In the genomic region with DNA sequence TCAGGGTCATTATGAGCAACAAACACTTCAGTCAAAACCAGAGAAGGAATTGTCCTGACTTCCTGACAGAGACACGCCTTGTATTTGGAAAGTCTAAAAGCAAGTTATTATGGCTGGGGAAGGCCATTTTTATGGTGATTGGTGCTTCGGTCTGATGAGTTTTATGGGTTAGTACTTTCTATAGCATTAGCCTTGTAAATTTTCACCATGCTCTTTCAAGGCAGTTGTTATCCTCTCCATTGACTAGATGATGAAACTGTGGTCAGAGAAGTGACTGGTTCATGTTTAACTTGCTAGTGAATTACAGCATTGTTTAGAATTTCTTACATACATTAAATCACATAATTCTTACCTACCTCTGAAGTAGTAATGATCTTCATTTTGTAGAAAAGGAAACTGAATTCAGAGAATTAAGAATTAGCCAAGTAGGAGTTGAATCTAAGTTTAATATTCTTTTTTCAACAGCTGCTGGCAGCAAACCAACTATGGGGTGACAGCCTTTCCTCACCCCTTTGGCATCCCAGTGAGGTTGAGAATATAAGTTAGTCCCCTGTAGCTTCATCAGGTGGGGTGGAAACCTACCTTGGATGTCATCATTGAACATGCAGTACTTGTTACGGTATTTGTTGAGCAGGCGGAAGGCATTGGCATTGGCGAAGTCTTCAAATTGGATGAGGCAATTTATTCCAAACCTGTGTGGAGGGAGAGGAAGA, we compare ENCODE assay signal across 30 cellular contexts.
DNase-seq lines count a peak whose midpoint lies in the region; ATAC-seq, FAIRE-seq and TF ChIP-seq lines count a peak whose summit lies in the region.
"Had no signal": no experiment of that assay in that cellular context is flagged by ENCODE, and none has a peak within 500 bp of the region (broad histone marks: within the 10 kb centered on the region; RNA-seq: fewer than 3 reads in every experiment).

No MANE protein-coding gene starts in this region.

- dilution Hi-C loops in keratinocyte (cut with MboI; ENCODE audit: extremely low pct_ligation_motif_present, low sequenced_read_pairs), result no loop called here

- POLR2A ChIA-PET in A549 (lab: Yijun Ruan, JAX), result no interaction called here
- POLR2A ChIA-PET in HEK293 (lab: Yijun Ruan, JAX), result interaction anchor here (0.7 kb wide), 1 partner anchor 60 kb away, joined by 3 read pairs; no protein-coding TSS in a partner anchor
- POLR2A ChIA-PET in Panc1 (lab: Charles Lee), result no interaction called here
- POLR2A ChIA-PET in T-cell (lab: Charles Lee), result no interaction called here

- no peaks in the 10 kb centered on the region for H3K27me3 Mint-ChIP-seq in T-cell
- H3K27me3 Mint-ChIP-seq: activated naive CD4-positive, alpha-beta T cell treated with anti-CD3 and anti-CD28 coated beads, Interleukin-2, amount 50 U/mL, for 24 hours had no signal

- CTCF ChIA-PET in A549 (lab: Yijun Ruan, JAX) (interaction anchor here (1.3 to 1.7 kb wide), 5 partner anchors 8 to 143 kb away, joined by 3 to 9 read pairs (median 4); no protein-coding TSS in a partner anchor), HEK293 (lab: Yijun Ruan, JAX) (interaction anchor here (1.0 to 1.2 kb wide), 2 partner anchors 42 to 143 kb away, joined by 3 read pairs; no protein-coding TSS in a partner anchor), Panc1 (lab: Charles Lee) (no interaction called here), T-cell (lab: Charles Lee) (no interaction called here)

- no peaks in the 10 kb centered on the region for H3K4me1 Mint-ChIP-seq in T-cell
- H3K4me1 Mint-ChIP-seq: CD4-positive, CD25-positive, alpha-beta regulatory T cell had no signal

- BruUV-seq in Panc1 (replicated peaks; lab: Mats Ljungman, UMichigan), result no TSS peak

- FAIRE-seq in A549 (lab: Jason Lieb, UNC) (no peak), keratinocyte (lab: Jason Lieb, UNC) (peak; percentile 53)
- FAIRE-seq: D721Med, GM19239, H1, urothelium cell line had no signal

- in situ Hi-C loops in Panc1 (cut with HindIII; ENCODE audit: low pct_unique_long_range_greater_than_20kb, low sequenced_read_pairs), result no loop called here

- H3K4me3 ChIP-seq in A549, result no peak overlapping the region
- no peak overlapping the region for H3K4me3 ChIP-seq in HEK293 (ENCODE audit: low read depth, low read length)
- no peak overlapping the region for H3K4me3 ChIP-seq in Panc1 (ENCODE audit: low read depth in 2 of 2, low read length in 2 of 2)
- H3K4me3 ChIP-seq in keratinocyte (ENCODE audit: control insufficient read depth in 2 of 3, extremely low read depth in 1 of 3, insufficient read depth in 2 of 3, low read depth in 1 of 3, low read length in 3 of 3), result no peak overlapping the region
- H3K4me3 ChIP-seq: ovary, PC-9, skin epidermis had no signal

- ATAC-seq in A549 (no peak), Panc1 (no peak), T-cell (replicated peaks in 1 of 4) (no peak)
- ATAC-seq: activated CD8-positive, alpha-beta T cell treated with anti-CD3 and anti-CD28 coated beads, Interleukin-2, amount 10 ng/mL, durations not matched to agents 7 days and 5 days; SK-N-SH treated with all-trans-retinoic acid at 6 μM for 48 hours; stimulated activated naive CD8-positive, alpha-beta T cell treated with anti-CD3 and anti-CD28 coated beads, Interleukin-15, Interleukin-2, amounts not matched to agents 100 U/mL and 50 U/mL, for 24 hours had no signal

- H3K36me3 ChIP-seq in HEK293 (ENCODE audit: control insufficient read depth in 2 of 2, insufficient read depth in 1 of 2, low read length in 2 of 2) (no peaks in the 10 kb centered on the region), Panc1 (ENCODE audit: control insufficient read depth, insufficient read depth, low read length) (no peaks in the 10 kb centered on the region), keratinocyte (ENCODE audit: control insufficient read depth in 2 of 2, extremely low read depth in 1 of 2, insufficient read depth in 2 of 2, low read length in 2 of 2) (no peaks in the 10 kb centered on the region)
- H3K36me3 ChIP-seq: ovary had no signal

- no peaks in the 10 kb centered on the region for H3K79me2 ChIP-seq in keratinocyte (ENCODE audit: control insufficient read depth, insufficient read depth, low read length)

- H3K36me3 Mint-ChIP-seq in T-cell, result no peaks in the 10 kb centered on the region
- H3K36me3 Mint-ChIP-seq: activated naive CD4-positive, alpha-beta T cell treated with anti-CD3 and anti-CD28 coated beads, Interleukin-2, amount 50 U/mL, for 24 hours; CD4-positive, CD25-positive, alpha-beta regulatory T cell had no signal

- TF ChIP-seq CTCF in A549 (IDR thresholded peaks at IDR 0.05) (no peak), HEK293 (tag by site-specific recombination; IDR thresholded peaks at IDR 0.05) (no peak), Panc1 (IDR thresholded peaks at IDR 0.05) (no peak), keratinocyte (optimal IDR thresholded peaks at IDR 0.05 in 1 of 3, IDR thresholded peaks at IDR 0.05 in 1 of 3, conservative IDR thresholded peaks at IDR 0.05 in 1 of 3; ENCODE audit: extremely low read depth in 1 of 3, insufficient read depth in 2 of 3, low read length in 3 of 3) (no peak)

- H2AFZ ChIP-seq in keratinocyte (ENCODE audit: control insufficient read depth, low read length), result no peak overlapping the region
- H2AFZ ChIP-seq: PC-9 had no signal

- no peaks in the 10 kb centered on the region for H3K9me3 Mint-ChIP-seq in T-cell
- H3K9me3 Mint-ChIP-seq: activated naive CD4-positive, alpha-beta T cell treated with anti-CD3 and anti-CD28 coated beads, Interleukin-2, amount 50 U/mL, for 24 hours had no signal

- H3K4me2 ChIP-seq in A549, result no peak overlapping the region
- H3K4me2 ChIP-seq in keratinocyte (ENCODE audit: control insufficient read depth, extremely low read depth, insufficient read depth, low read depth, low read length), result no peak overlapping the region
- H3K4me2 ChIP-seq: PC-9 had no signal

- no peak for TF ChIP-seq POLR2A in A549 (IDR thresholded peaks at IDR 0.05; ENCODE audit: low read length)

- no peaks in the 10 kb centered on the region for H3K9me1 ChIP-seq in keratinocyte (ENCODE audit: control insufficient read depth, extremely low read depth, insufficient read depth, low read length)

- H3K9ac ChIP-seq in keratinocyte (ENCODE audit: control insufficient read depth, extremely low read depth, insufficient read depth, low read length), result no peak overlapping the region

- intact Hi-C loops in Panc1 (cut with micrococcal nuclease; ENCODE audit: unreplicated experiment), result loop anchor here (5.0 kb wide), 1 partner anchor 53 kb away; no protein-coding TSS in a partner anchor

- H3K27ac ChIP-seq in A549 (peak overlapping the region; percentile 7 to 32; a peak in 2 of 6 replicates), HEK293 (ENCODE audit: extremely low read depth, low read depth, low read length) (peak overlapping the region; percentile 64), Panc1 (ENCODE audit: low read length) (peak overlapping the region; percentile 91), keratinocyte (ENCODE audit: control insufficient read depth, insufficient read depth, low read length) (no peak overlapping the region)
- H3K27ac ChIP-seq: ovary, PC-9 had no signal

- no peaks in the 10 kb centered on the region for H4K20me1 ChIP-seq in keratinocyte (ENCODE audit: control insufficient read depth, extremely low read depth, insufficient read depth, low read length)

- H3K27ac Mint-ChIP-seq in T-cell, result no peak overlapping the region
- H3K27ac Mint-ChIP-seq: activated CD8-positive, alpha-beta T cell treated with anti-CD3 and anti-CD28 coated beads, Interleukin-2, amount 10 ng/mL, durations not matched to agents 7 days and 5 days; activated naive CD4-positive, alpha-beta T cell treated with anti-CD3 and anti-CD28 coated beads, Interleukin-2, amount 50 U/mL, for 24 hours; CD4-positive, CD25-positive, alpha-beta regulatory T cell had no signal

- H3K4me3 Mint-ChIP-seq in T-cell, result no peak overlapping the region
- H3K4me3 Mint-ChIP-seq: activated CD8-positive, alpha-beta T cell treated with anti-CD3 and anti-CD28 coated beads, Interleukin-2, amount 10 ng/mL, durations not matched to agents 7 days and 5 days; activated naive CD4-positive, alpha-beta T cell treated with anti-CD3 and anti-CD28 coated beads, Interleukin-2, amount 50 U/mL, for 24 hours; CD4-positive, CD25-positive, alpha-beta regulatory T cell had no signal

- WGBS in A549 (ENCODE audit: missing lambda C conversion rate), result 98% methylated on average over 5 of the region's 5 CpGs

- H3K4me1 ChIP-seq in A549 (peaks cover 16% of the 10 kb centered on the region), HEK293 (ENCODE audit: control insufficient read depth, insufficient read depth, low read length) (peaks cover 6% of the 10 kb centered on the region; the same call in 1 of the 2 replicates), Panc1 (ENCODE audit: control insufficient read depth, insufficient read depth, low read length) (peaks cover 25% of the 10 kb centered on the region), keratinocyte (ENCODE audit: control insufficient read depth, extremely low read depth, insufficient read depth, low read length) (peaks cover 33% of the 10 kb centered on the region)

- TF ChIP-seq EP300 in A549 (IDR thresholded peaks at IDR 0.05), result no peak

- H3K9me3 ChIP-seq in A549, result no peaks in the 10 kb centered on the region
- H3K9me3 ChIP-seq in HEK293 (ENCODE audit: control insufficient read depth, insufficient read depth, low read depth, low read length), result no peaks in the 10 kb centered on the region
- no peaks in the 10 kb centered on the region for H3K9me3 ChIP-seq in Panc1 (ENCODE audit: control insufficient read depth, insufficient read depth, low read depth, low read length)
- H3K9me3 ChIP-seq in keratinocyte (ENCODE audit: control insufficient read depth, low read depth, low read length), result no peaks in the 10 kb centered on the region
- H3K9me3 ChIP-seq: ovary had no signal

- TF ChIP-seq RAD21 in A549 (conservative IDR thresholded peaks at IDR 0.05 in 1 of 2, IDR thresholded peaks at IDR 0.05 in 1 of 2), result no peak

- no peak for DNase-seq in A549 (ENCODE audit: low read depth in 1 of 2, low spot score in 1 of 2)
- DNase-seq in Panc1 (ENCODE audit: low read depth, low spot score), result no peak
- no peak for DNase-seq in keratinocyte (ENCODE audit: low read depth, low spot score)
- DNase-seq in NCI-H2081 treated with DMSO at 0.1 percent for 48 hours (lab: John Stamatoyannopoulos, UW), result no peak
- no peak for DNase-seq in activated CD4-positive, alpha-beta T cell treated with anti-CD3 and anti-CD28 coated beads, Interleukin-2, amount 50 U/mL, for 4 hours
- no peak for DNase-seq in activated T-cell treated with anti-CD3 and anti-CD28 coated beads, Interleukin-2, amount 50 U/mL, for 1 hour
- DNase-seq in T-cell, result no peak
- DNase-seq: activated CD4-positive, alpha-beta T cell treated with anti-CD3 and anti-CD28 coated beads for 1 hour; activated CD8-positive, alpha-beta T cell treated with anti-CD3 and anti-CD28 coated beads, Interleukin-2, amount 10 ng/mL, durations not matched to agents 7 days and 5 days; CD4-positive, CD25-positive, alpha-beta regulatory T cell; EL; hypothalamus; mammary epithelial cell; MV-4-11; NCI-H2171 treated with DMSO at 0.1 percent for 48 hours; NCI-H510A treated with DMSO at 0.1 percent for 48 hours; NK-92 treated with Interleukin-12 subunit alpha and Interleukin-12 subunit beta, amount 100 ng/mL, for 24 hours; ovary; PC-9; retina; Right ventricle myocardium superior; stimulated activated naive CD8-positive, alpha-beta T cell treated with anti-CD3 and anti-CD28 coated beads, Interleukin-15, Interleukin-2, amounts not matched to agents 100 U/mL and 50 U/mL, for 24 hours had no signal

- H3K27me3 ChIP-seq in Panc1 (ENCODE audit: control insufficient read depth, insufficient read depth, low read length) (no peaks in the 10 kb centered on the region), keratinocyte (ENCODE audit: control insufficient read depth, extremely low read depth, insufficient read depth, low read length) (no peaks in the 10 kb centered on the region)
- H3K27me3 ChIP-seq: ovary had no signal

Comparison
In these comparisons a context has a peak if more than half of its experiments do, and no peak if none do; other contexts are left out.
1. CTCF ChIA-PET loops: an anchor here in A549 (1.3 to 1.7 kb wide) and HEK293 (1.0 to 1.2 kb wide); none called in Panc1 and T-cell.